ENCODE assay signal across 1 cellular context in the genomic region with DNA sequence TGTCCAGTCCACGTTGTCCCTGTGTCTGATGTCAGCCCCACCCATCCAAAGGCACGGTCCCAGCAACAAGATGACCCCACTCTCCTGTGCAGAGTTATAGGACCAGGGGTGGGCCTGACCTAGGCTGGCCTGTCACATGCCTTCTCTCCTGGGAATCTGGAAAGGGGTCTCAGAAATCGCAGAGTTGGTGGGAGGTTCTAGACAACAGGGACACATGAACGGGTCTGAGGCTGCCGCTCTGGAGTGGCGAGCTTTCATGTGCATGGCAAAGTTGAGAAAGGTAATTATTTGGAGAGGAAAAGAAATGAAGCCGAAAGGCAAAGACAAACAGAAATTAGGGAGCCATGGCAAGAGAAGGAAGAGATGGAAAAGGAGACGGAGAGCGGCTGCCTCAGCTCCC.
TF ChIP-seq lines count a peak whose summit lies in the region.

No MANE protein-coding gene starts in this region.

TF ChIP-seq in H1, 55 proteins besides CTCF, POLR2A, EP300 and RAD21 (continued from another document):
- TF ChIP-seq RBBP5 (IDR thresholded peaks at IDR 0.05; ENCODE audit: borderline replicate concordance, low read depth, low read length) = no peak
- no peak for TF ChIP-seq EGR1 (IDR thresholded peaks at IDR 0.05; ENCODE audit: borderline replicate concordance, low read depth, low read length)
- no peak for TF ChIP-seq MAFK (IDR thresholded peaks at IDR 0.05; ENCODE audit: low read depth, low read length)
- TF ChIP-seq KDM4A (IDR thresholded peaks at IDR 0.05; ENCODE audit: low read depth, low read length, severe bottlenecking) = no peak
- TF ChIP-seq TAF7 (optimal IDR thresholded peaks at IDR 0.05; ENCODE audit: borderline replicate concordance, low read depth, low read length) = no peak
- no peak for TF ChIP-seq EZH2 (IDR thresholded peaks at IDR 0.05; ENCODE audit: low read depth, low read length, severe bottlenecking)
- no peak for TF ChIP-seq PHF8 (conservative IDR thresholded peaks at IDR 0.05; ENCODE audit: low read depth, low read length)
- TF ChIP-seq HDAC6 (IDR thresholded peaks at IDR 0.05; ENCODE audit: low read depth, low read length) = no peak
- no peak for TF ChIP-seq CBX5 (IDR thresholded peaks at IDR 0.05; ENCODE audit: low read depth, low read length)
- TF ChIP-seq, protein P1, sequence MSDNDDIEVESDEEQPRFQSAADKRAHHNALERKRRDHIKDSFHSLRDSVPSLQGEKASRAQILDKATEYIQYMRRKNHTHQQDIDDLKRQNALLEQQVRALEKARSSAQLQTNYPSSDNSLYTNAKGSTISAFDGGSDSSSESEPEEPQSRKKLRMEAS (IDR thresholded peaks at IDR 0.05) = no peak
TF ChIP-seq in H1: peak in this region for 0.
